In the genomic region with DNA sequence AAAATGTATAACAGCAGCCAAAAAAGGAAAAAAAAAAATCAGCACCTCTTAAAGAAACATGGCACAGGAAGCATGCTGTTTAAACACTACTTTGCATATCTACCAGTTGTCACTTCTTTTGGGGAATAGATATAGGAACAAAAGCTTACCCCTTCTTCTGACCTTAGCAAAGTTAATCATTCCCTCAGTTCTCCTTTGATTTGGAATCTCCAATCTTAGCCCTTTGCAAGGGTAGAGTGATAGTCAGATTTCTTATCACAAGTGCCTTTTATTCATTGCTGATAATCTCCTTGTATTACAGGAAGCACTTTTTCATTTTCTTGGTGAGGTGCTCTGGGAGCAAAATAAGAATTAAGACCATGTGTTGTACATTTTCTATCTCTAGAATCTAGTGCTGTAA, we compare ENCODE assay signal across 22 cellular contexts.
"Had no signal": no experiment of that assay in that cellular context is flagged by ENCODE, and none has a peak within 500 bp of the region (broad histone marks: within the 10 kb centered on the region; RNA-seq: fewer than 3 reads in every experiment).

No MANE protein-coding gene starts in this region.

- H3K4me3 ChIP-seq: colonic mucosa, gastroesophageal sphincter, hepatocyte, left ventricle myocardium inferior, lung, right atrium auricular region, spleen, transverse colon had no signal

- H3K9me3 ChIP-seq: colonic mucosa, gastroesophageal sphincter, right atrium auricular region had no signal

- H3K79me2 ChIP-seq: hepatocyte had no signal

- H3K9me3 Mint-ChIP-seq: nephron had no signal

- H3K4me1 Mint-ChIP-seq: nephron had no signal

- H3K27me3 Mint-ChIP-seq: activated naive CD8-positive, alpha-beta T cell had no signal

- H3K27me3 ChIP-seq: colonic mucosa, gastroesophageal sphincter, hepatocyte, right atrium auricular region, spleen, transverse colon had no signal

- H3K36me3 ChIP-seq: colonic mucosa, gastroesophageal sphincter, left ventricle myocardium inferior, right atrium auricular region, spleen, transverse colon had no signal

- DNase-seq: activated CD4-positive, alpha-beta T cell treated with anti-CD3 and anti-CD28 coated beads for 4 hours; activated CD4-positive, alpha-beta T cell treated with anti-CD3 and anti-CD28 coated beads, Interleukin-2, amount 50 U/mL, for 4 hours; activated effector memory CD4-positive, alpha-beta T cell treated with Interleukin-2 at 50 U/mL for 16 hours; activated naive CD4-positive, alpha-beta T cell treated with Interleukin-2 at 50 U/mL for 16 hours; activated T-cell treated with anti-CD3 and anti-CD28 coated beads for 4 hours; anterior cingulate cortex; cerebellar nuclear complex; colonic mucosa; effector memory CD4-positive, alpha-beta T cell; erythroblast; left ventricle myocardium inferior; nucleus accumbens; spleen; stimulated activated CD4-positive, alpha-beta T cell treated with anti-CD3 and anti-CD28 coated beads, Interleukin-2, amount 100 ng/mL, for 48 hours; stimulated activated naive CD4-positive, alpha-beta T cell treated with Interleukin-2 at 50 U/mL for 16 hours; transverse colon had no signal

- ATAC-seq: gastroesophageal sphincter had no signal

- H3K4me1 ChIP-seq: colonic mucosa, gastroesophageal sphincter, left ventricle myocardium inferior, right atrium auricular region, spleen, transverse colon had no signal

- H3K27ac ChIP-seq: colonic mucosa, gastroesophageal sphincter, hepatocyte, left ventricle myocardium inferior, right atrium auricular region, spleen, transverse colon had no signal

- H3K27ac Mint-ChIP-seq: activated naive CD8-positive, alpha-beta T cell; nephron had no signal

- H3K36me3 Mint-ChIP-seq: activated naive CD8-positive, alpha-beta T cell had no signal

- H2AFZ ChIP-seq: hepatocyte had no signal

- H3K4me2 ChIP-seq: hepatocyte had no signal

- H3K4me3 Mint-ChIP-seq: activated naive CD8-positive, alpha-beta T cell; nephron had no signal
